9 cellular contexts compared by ENCODE assay signal in genomic region chr22:42277988-42278776, GRCh38. TPM values are rescaled to one million over a fixed set of nuclear protein-coding genes. Genes with fewer than 3 reads are reported as not detected.
A peak's percentile ranks its signal among the peaks of the same experiment; 100 is the strongest.
DNase-seq lines count a peak whose midpoint lies in the region; TF ChIP-seq lines count a peak whose summit lies in the region.
"Had no signal": no experiment of that assay in that cellular context is flagged by ENCODE, and none has a peak within 500 bp of the region (broad histone marks: within the 10 kb centered on the region; RNA-seq: fewer than 3 reads in every experiment).

No MANE protein-coding gene starts in this region.

- DNase-seq in NCI-H2227 (lab: John Stamatoyannopoulos, UW; ENCODE audit: unreplicated experiment) (peak; percentile 33), NCI-H2227 treated with DMSO at 0.1 percent for 48 hours (lab: John Stamatoyannopoulos, UW) (no peak), HFF-Myc (ENCODE audit: extremely low read depth, low read depth) (no peak), astrocyte of the hippocampus (ENCODE audit: low read depth, low spot score) (peak; percentile 52), osteocyte (ENCODE audit: extremely low spot score, unreplicated experiment) (no peak), NAMALWA (ENCODE audit: low spot score) (no peak), middle frontal gyrus (ENCODE audit: extremely low spot score, low spot score) (no peak)
- no peak for DNase-seq in stimulated activated naive CD4-positive, alpha-beta T cell treated with Interleukin-2 at 50 U/mL for 16 hours (lab: John Stamatoyannopoulos, UW)
- DNase-seq: CD8-positive, alpha-beta T cell had no signal

- H3K4me3 Mint-ChIP-seq in osteocyte (ENCODE audit: unreplicated experiment), result no peak overlapping the region
- H3K4me3 Mint-ChIP-seq: CD8-positive, alpha-beta T cell had no signal

- H3K9me3 Mint-ChIP-seq in osteocyte (ENCODE audit: unreplicated experiment), result no peaks in the 10 kb centered on the region
- H3K9me3 Mint-ChIP-seq: CD8-positive, alpha-beta T cell had no signal

- H3K27ac Mint-ChIP-seq in osteocyte (ENCODE audit: unreplicated experiment), result no peak overlapping the region

- peak; percentile 31 for TF ChIP-seq CTCF in HFF-Myc (IDR thresholded peaks at IDR 0.05; ENCODE audit: low read depth, low read length, missing control alignments)
- peak; percentile 35 for TF ChIP-seq CTCF in osteocyte (IDR thresholded peaks at IDR 0.05)

- no peaks in the 10 kb centered on the region for H3K36me3 Mint-ChIP-seq in osteocyte (ENCODE audit: unreplicated experiment)

- peaks cover 8% of the 10 kb centered on the region for H3K27me3 Mint-ChIP-seq in osteocyte (ENCODE audit: unreplicated experiment)

- H3K4me3 ChIP-seq in HFF-Myc (replicated peaks; ENCODE audit: low read depth, low read length), result no peak overlapping the region

- peaks cover 8% of the 10 kb centered on the region for H3K4me1 Mint-ChIP-seq in osteocyte (ENCODE audit: unreplicated experiment)

RNA-seq across cellular contexts. Expression of gene TCF20, which starts 7.7 kb away (rescaled TPM):
- total RNA-seq in osteocyte, result 40.5 and 41.1 TPM in 2 replicates

Comparison
In these comparisons a context has a peak if more than half of its experiments do, and no peak if none do; other contexts are left out.
1. DNase-seq: peak in NCI-H2227 (single experiment) and astrocyte of the hippocampus (single experiment); none in NCI-H2227 treated with DMSO at 0.1 percent for 48 hours (single experiment), HFF-Myc (single experiment), osteocyte (single experiment), NAMALWA (single experiment), middle frontal gyrus (single experiment) and stimulated activated naive CD4-positive, alpha-beta T cell treated with Interleukin-2 at 50 U/mL for 16 hours (single experiment).